In genomic region chr17:683499-684254, GRCh38 we compare ENCODE assay signal across 15 cellular contexts.
"Had no signal": no experiment of that assay in that cellular context is flagged by ENCODE, and none has a peak within 500 bp of the region (broad histone marks: within the 10 kb centered on the region; RNA-seq: fewer than 3 reads in every experiment).

No MANE protein-coding gene starts in this region.

- ATAC-seq: activated CD8-positive, alpha-beta T cell treated with anti-CD3 and anti-CD28 coated beads for 36 hours; lower lobe of right lung; natural killer cell had no signal

- H3K27ac Mint-ChIP-seq: activated CD8-positive, alpha-beta T cell treated with anti-CD3 and anti-CD28 coated beads for 36 hours; activated naive CD4-positive, alpha-beta T cell treated with anti-CD3 and anti-CD28 coated beads, Interleukin-2, amount 10 ng/mL, durations not matched to agents 7 days and 5 days had no signal

- H3K36me3 Mint-ChIP-seq: natural killer cell had no signal

- H3K27me3 Mint-ChIP-seq: activated CD8-positive, alpha-beta T cell treated with anti-CD3 and anti-CD28 coated beads for 36 hours; activated naive CD4-positive, alpha-beta T cell treated with anti-CD3 and anti-CD28 coated beads, Interleukin-2, amount 10 ng/mL, durations not matched to agents 7 days and 5 days had no signal

- DNase-seq: activated CD8-positive, alpha-beta memory T cell treated with anti-CD3 and anti-CD28 coated beads, Interleukin-2, amount 50 U/mL, for 48 hours; activated CD8-positive, alpha-beta T cell treated with anti-CD3 and anti-CD28 coated beads for 36 hours; activated naive CD4-positive, alpha-beta T cell treated with anti-CD3 and anti-CD28 coated beads, Interleukin-2, amount 10 ng/mL, durations not matched to agents 7 days and 5 days; central memory CD4-positive, alpha-beta T cell; cortex of kidney; erythroblast; glutamatergic neuron; lower lobe of right lung; natural killer cell; occipital lobe; sigmoid colon; stimulated activated CD4-positive, alpha-beta T cell treated with anti-CD3 and anti-CD28 coated beads, Interleukin-12 subunit alpha, Interleukin-12 subunit beta, amount 100 ng/mL, for 4 hours; stomach; T-helper 9 cell had no signal

- H3K27me3 ChIP-seq: sigmoid colon, stomach had no signal

- H3K9me3 Mint-ChIP-seq: activated CD8-positive, alpha-beta T cell treated with anti-CD3 and anti-CD28 coated beads for 36 hours; activated naive CD4-positive, alpha-beta T cell treated with anti-CD3 and anti-CD28 coated beads, Interleukin-2, amount 10 ng/mL, durations not matched to agents 7 days and 5 days; natural killer cell had no signal

- H3K4me1 ChIP-seq: lower lobe of right lung, sigmoid colon had no signal

- H3K36me3 ChIP-seq: thoracic aorta had no signal

- H3K4me3 Mint-ChIP-seq: activated CD8-positive, alpha-beta T cell treated with anti-CD3 and anti-CD28 coated beads for 36 hours; activated naive CD4-positive, alpha-beta T cell treated with anti-CD3 and anti-CD28 coated beads, Interleukin-2, amount 10 ng/mL, durations not matched to agents 7 days and 5 days; natural killer cell had no signal

- H3K9me3 ChIP-seq: lower lobe of right lung, sigmoid colon, stomach, thoracic aorta had no signal

- H3K27ac ChIP-seq: lower lobe of right lung, sigmoid colon, stomach, thoracic aorta had no signal

- H3K4me3 ChIP-seq: lower lobe of right lung, sigmoid colon, stomach, thoracic aorta had no signal
